Comparison of ENCODE assay signal across 9 cellular contexts in genomic region chr18:14179306-14179705, GRCh38. TPM values are rescaled to one million over a fixed set of nuclear protein-coding genes. Genes with fewer than 3 reads are reported as not detected.
DNase-seq lines count a peak whose midpoint lies in the region; ATAC-seq and TF ChIP-seq lines count a peak whose summit lies in the region.
"Had no signal": no experiment of that assay in that cellular context is flagged by ENCODE, and none has a peak within 500 bp of the region (broad histone marks: within the 10 kb centered on the region; RNA-seq: fewer than 3 reads in every experiment).

No MANE protein-coding gene starts in this region.

- no peaks in the 10 kb centered on the region for H3K27me3 Mint-ChIP-seq in stimulated activated naive CD8-positive, alpha-beta T cell treated with anti-CD3 and anti-CD28 coated beads, Interleukin-15, Interleukin-2, amounts not matched to agents 100 ng/mL and 50 ng/mL, for 24 hours

- no peaks in the 10 kb centered on the region for H3K79me1 ChIP-seq in neuronal stem cell (ENCODE audit: low read depth, low read length)

- H2BK15ac ChIP-seq in neuronal stem cell (ENCODE audit: low read length), result no peak overlapping the region

- H3K9me2 ChIP-seq in SK-N-SH, result no peaks in the 10 kb centered on the region

- no peak overlapping the region for H3K18ac ChIP-seq in neuronal stem cell (ENCODE audit: low read length)

- TF ChIP-seq RAD21 in SK-N-SH (IDR thresholded peaks at IDR 0.05; ENCODE audit: low read length), result no peak

- 15% methylated on average over 5 of the region's 28 CpGs for WGBS in SK-N-SH (ENCODE audit: low lambda C conversion rate)
- WGBS in neuronal stem cell (ENCODE audit: extremely low coverage in 2 of 2, insufficient read length in 2 of 2, insufficient replicate concordance in 1 of 2), 2 donors, result 100% methylated on average over 2 of the region's 28 CpGs; no CpG with 5 or more reads in 1 of the 2 donors

- H3K14ac ChIP-seq in neuronal stem cell (ENCODE audit: low read length), result no peak overlapping the region

- no peaks in the 10 kb centered on the region for H4K20me1 ChIP-seq in SK-N-SH (ENCODE audit: insufficient read depth)

- H3K4me1 Mint-ChIP-seq in stimulated activated naive CD8-positive, alpha-beta T cell treated with anti-CD3 and anti-CD28 coated beads, Interleukin-15, Interleukin-2, amounts not matched to agents 100 ng/mL and 50 ng/mL, for 24 hours (ENCODE audit: low read depth), result peaks cover 7% of the 10 kb centered on the region

- H3K9me3 ChIP-seq in SK-N-SH (no peaks in the 10 kb centered on the region), RWPE2 (ENCODE audit: severe bottlenecking) (no peaks in the 10 kb centered on the region), neuronal stem cell (replicated peaks in 1 of 2; ENCODE audit: control insufficient read depth in 2 of 2, insufficient read depth in 1 of 2, low read depth in 1 of 2, low read length in 2 of 2) (no peaks in the 10 kb centered on the region)

- peak overlapping the region; percentile 75 for H3K27ac Mint-ChIP-seq in stimulated activated naive CD8-positive, alpha-beta T cell treated with anti-CD3 and anti-CD28 coated beads, Interleukin-15, Interleukin-2, amounts not matched to agents 100 ng/mL and 50 ng/mL, for 24 hours

- H2BK12ac ChIP-seq in neuronal stem cell (ENCODE audit: low read length), result no peak overlapping the region

- ATAC-seq in SK-N-SH treated with all-trans-retinoic acid at 6 μM for 48 hours (no peak), RWPE2 (ENCODE audit: low read depth) (peak; percentile 10; the same call in 2 of the 3 replicates), GM18517 (IDR thresholded peaks at IDR 0.05; ENCODE audit: unreplicated experiment) (no peak), GM19467 (IDR thresholded peaks at IDR 0.05; ENCODE audit: unreplicated experiment) (no peak)

- no peak overlapping the region for H3K23ac ChIP-seq in neuronal stem cell (ENCODE audit: low read depth, low read length, poor library complexity)

- TF ChIP-seq CTCF in SK-N-SH (IDR thresholded peaks at IDR 0.05) (no peak), RWPE2 (IDR thresholded peaks at IDR 0.05; ENCODE audit: poor library complexity, severe bottlenecking) (no peak), fibroblast of mammary gland (conservative IDR thresholded peaks at IDR 0.05; ENCODE audit: control insufficient read depth, insufficient read depth, low read depth, low read length) (no peak)

- no peak overlapping the region for H2BK5ac ChIP-seq in neuronal stem cell (ENCODE audit: low read length)

- no peak for DNase-seq in SK-N-SH
- DNase-seq in RWPE2 (ENCODE audit: low spot score), result no peak
- DNase-seq in fibroblast of mammary gland (ENCODE audit: low read depth), result peak; percentile 0
- no peak for DNase-seq in neuronal stem cell (ENCODE audit: low spot score)

- H3K4me3 Mint-ChIP-seq in stimulated activated naive CD8-positive, alpha-beta T cell treated with anti-CD3 and anti-CD28 coated beads, Interleukin-15, Interleukin-2, amounts not matched to agents 100 ng/mL and 50 ng/mL, for 24 hours, result peak overlapping the region; percentile 82

- H3K27me3 ChIP-seq in SK-N-SH (ENCODE audit: insufficient read depth) (peaks cover 8% of the 10 kb centered on the region; the same call in 1 of the 2 replicates), RWPE2 (ENCODE audit: insufficient read depth, poor library complexity, severe bottlenecking) (no peaks in the 10 kb centered on the region), neuronal stem cell (ENCODE audit: control insufficient read depth in 3 of 3, insufficient read depth in 3 of 3, low read depth in 1 of 3, low read length in 3 of 3) (no peaks in the 10 kb centered on the region)
- H3K27me3 ChIP-seq: cardiac muscle cell had no signal

- peak overlapping the region in 1 of 2 experiments; percentile 42; a peak in 2 of 4 replicates for H3K4me3 ChIP-seq in SK-N-SH (ENCODE audit: low read depth in 2 of 2, low read length in 1 of 2)
- no peak overlapping the region for H3K4me3 ChIP-seq in RWPE2 (ENCODE audit: severe bottlenecking)
- peak overlapping the region; percentile 39 for H3K4me3 ChIP-seq in fibroblast of mammary gland (ENCODE audit: control insufficient read depth, low read depth, low read length)
- H3K4me3 ChIP-seq in neuronal stem cell (ENCODE audit: low read length in 2 of 2), result no peak overlapping the region
- H3K4me3 ChIP-seq: cardiac muscle cell had no signal

- H2AK5ac ChIP-seq in neuronal stem cell (ENCODE audit: low read depth, low read length), result no peak overlapping the region

- peaks cover 3% of the 10 kb centered on the region for H3F3A ChIP-seq in SK-N-SH (replicated peaks; ENCODE audit: insufficient read depth)

- no peak for TF ChIP-seq EP300 in SK-N-SH (IDR thresholded peaks at IDR 0.05; ENCODE audit: borderline replicate concordance in 1 of 2, low read depth in 1 of 2, low read length in 1 of 2)

- H3K4me1 ChIP-seq in SK-N-SH (ENCODE audit: control insufficient read depth in 1 of 2, insufficient read depth in 2 of 2, low read depth in 1 of 2, low read length in 1 of 2) (no peaks in the 10 kb centered on the region; a peak in 1 of 4 replicates), RWPE2 (ENCODE audit: insufficient read depth, poor library complexity, severe bottlenecking) (no peaks in the 10 kb centered on the region), neuronal stem cell (ENCODE audit: control insufficient read depth in 2 of 2, insufficient read depth in 1 of 2, low read depth in 1 of 2, low read length in 2 of 2) (no peaks in the 10 kb centered on the region)

- no peaks in the 10 kb centered on the region for H3K9me3 Mint-ChIP-seq in stimulated activated naive CD8-positive, alpha-beta T cell treated with anti-CD3 and anti-CD28 coated beads, Interleukin-15, Interleukin-2, amounts not matched to agents 100 ng/mL and 50 ng/mL, for 24 hours

- H3K79me2 ChIP-seq in SK-N-SH (ENCODE audit: insufficient read depth), result no peaks in the 10 kb centered on the region

- H3K9ac ChIP-seq in SK-N-SH (no peak overlapping the region), neuronal stem cell (ENCODE audit: low read depth, low read length, poor library complexity) (no peak overlapping the region)

- CTCF ChIA-PET in SK-N-SH (lab: Yijun Ruan, JAX), result interaction anchor here (0.7 to 1.0 kb wide), 3 partner anchors 10 to 93 kb away, joined by 3 to 4 read pairs (median 3); no protein-coding TSS in a partner anchor

- no peak overlapping the region for H4K8ac ChIP-seq in neuronal stem cell (ENCODE audit: low read depth, low read length)

- H3K27ac ChIP-seq in SK-N-SH (ENCODE audit: low read depth in 2 of 2, low read length in 1 of 2) (no peak overlapping the region), RWPE2 (ENCODE audit: poor library complexity, severe bottlenecking) (no peak overlapping the region), neuronal stem cell (replicated peaks; ENCODE audit: low read length) (no peak overlapping the region)
- H3K27ac ChIP-seq: cardiac muscle cell had no signal

- no peak overlapping the region for H2AFZ ChIP-seq in SK-N-SH (ENCODE audit: low read depth)
- no peak overlapping the region for H2AFZ ChIP-seq in neuronal stem cell (ENCODE audit: low read length)

- POLR2A ChIA-PET in SK-N-SH (lab: Yijun Ruan, JAX), result no interaction called here

- H3K36me3 ChIP-seq in SK-N-SH (replicated peaks in 1 of 2; ENCODE audit: control insufficient read depth in 1 of 2, insufficient read depth in 2 of 2, low read length in 1 of 2), result no peaks in the 10 kb centered on the region
- H3K36me3 ChIP-seq in RWPE2 (ENCODE audit: low read depth), result no peaks in the 10 kb centered on the region
- H3K36me3 ChIP-seq in neuronal stem cell (replicated peaks in 1 of 2; ENCODE audit: control insufficient read depth in 2 of 2, insufficient read depth in 2 of 2, low read length in 2 of 2), result no peaks in the 10 kb centered on the region
- H3K36me3 ChIP-seq: cardiac muscle cell had no signal

- H3K4me2 ChIP-seq in SK-N-SH (peak overlapping the region; percentile 86; the same call in 1 of the 2 replicates), neuronal stem cell (ENCODE audit: insufficient read depth, low read length, poor library complexity, severe bottlenecking) (no peak overlapping the region)

- H3K36me3 Mint-ChIP-seq in stimulated activated naive CD8-positive, alpha-beta T cell treated with anti-CD3 and anti-CD28 coated beads, Interleukin-15, Interleukin-2, amounts not matched to agents 100 ng/mL and 50 ng/mL, for 24 hours (ENCODE audit: low read depth), result no peaks in the 10 kb centered on the region

- no peak overlapping the region for H2BK120ac ChIP-seq in neuronal stem cell (ENCODE audit: low read depth, low read length)

- H4K91ac ChIP-seq in neuronal stem cell (ENCODE audit: low read depth, low read length, poor library complexity), result no peak overlapping the region

- no peak overlapping the region for H3K4ac ChIP-seq in neuronal stem cell (ENCODE audit: low read length)

TF ChIP-seq in SK-N-SH, 30 proteins besides CTCF, POLR2A, EP300 and RAD21 (continues in another document):
- no peak for TF ChIP-seq FOSL2 (IDR thresholded peaks at IDR 0.05; ENCODE audit: borderline replicate concordance, low read depth)
- no peak for TF ChIP-seq TAF1 (IDR thresholded peaks at IDR 0.05; ENCODE audit: borderline replicate concordance, low read depth, low read length)
- no peak for TF ChIP-seq POLR2AphosphoS5 (IDR thresholded peaks at IDR 0.05; ENCODE audit: low read depth, low read length)

TF ChIP-seq in SK-N-SH treated with all-trans-retinoic acid at 6 μM for 48 hours, 23 proteins besides CTCF, POLR2A, EP300 and RAD21 (continues in another document):
- no peak for TF ChIP-seq RARB (CRISPR knock-in tag; IDR thresholded peaks at IDR 0.05)
- TF ChIP-seq POU6F1 (CRISPR knock-in tag; IDR thresholded peaks at IDR 0.05; ENCODE audit: borderline replicate concordance, low read depth), result no peak
- TF ChIP-seq TOX (CRISPR knock-in tag; IDR thresholded peaks at IDR 0.05; ENCODE audit: borderline replicate concordance), result no peak
- TF ChIP-seq TCF4 (CRISPR knock-in tag; IDR thresholded peaks at IDR 0.05; ENCODE audit: borderline replicate concordance), result no peak
- TF ChIP-seq ARNTL (CRISPR knock-in tag; IDR thresholded peaks at IDR 0.05; ENCODE audit: borderline replicate concordance, low read depth), result no peak

RNA-seq across cellular contexts. Expression of gene ZNF519, which starts 47.1 kb away (rescaled TPM):
- 2.2 and 3.2 TPM in 2 replicates for polyA plus RNA-seq in SK-N-SH (2012; rRNA removed)
- 2.2 and 2.3 TPM in 2 replicates for polyA plus RNA-seq in SK-N-SH (2012; cell fraction: cytosol; rRNA removed)
- 6.9 and 9.7 TPM in 2 replicates for polyA plus RNA-seq in SK-N-SH (2012; cell fraction: nucleus; rRNA removed)
- 24.0 TPM for polyA plus RNA-seq in neuronal stem cell (2013, experiment 1 of 2)
- 24.1 TPM for polyA plus RNA-seq in neuronal stem cell (2013, experiment 2 of 2)
